In the genomic region with DNA sequence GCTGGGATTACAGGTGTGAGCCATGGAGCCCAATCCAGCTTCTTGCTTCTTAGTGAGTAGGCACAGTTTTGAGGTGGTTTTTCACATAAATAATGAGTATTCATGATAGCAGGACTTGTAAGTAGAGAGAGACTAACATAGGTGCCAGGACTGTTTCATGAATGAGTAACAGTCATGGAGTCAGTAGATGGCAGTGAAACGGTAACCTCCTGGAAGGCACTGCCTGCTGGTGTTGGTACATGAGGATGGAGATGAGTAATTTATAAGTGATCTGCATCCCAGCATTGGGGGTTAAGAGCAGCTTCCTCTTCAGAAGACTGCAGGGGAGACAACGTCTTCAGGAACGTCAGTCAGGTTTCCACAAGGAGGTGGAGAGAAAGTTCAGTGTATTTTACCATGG, we compare ENCODE assay signal across 19 cellular contexts.
A peak's percentile ranks its signal among the peaks of the same experiment; 100 is the strongest.
DNase-seq lines count a peak whose midpoint lies in the region; ATAC-seq and TF ChIP-seq lines count a peak whose summit lies in the region.
"Had no signal": no experiment of that assay in that cellular context is flagged by ENCODE, and none has a peak within 500 bp of the region (broad histone marks: within the 10 kb centered on the region; RNA-seq: fewer than 3 reads in every experiment).

No MANE protein-coding gene starts in this region.

- no peaks in the 10 kb centered on the region for H4K20me1 ChIP-seq in KMS-11 (ENCODE audit: insufficient read depth)

- H3K9ac ChIP-seq in KMS-11 = no peak overlapping the region
- H3K9ac ChIP-seq: BLaER1, SK-N-SH had no signal

- peak overlapping the region; percentile 54 to 100 (median 87) for H3K27ac Mint-ChIP-seq in CD8-positive, alpha-beta memory T cell
- H3K27ac Mint-ChIP-seq in activated T-helper 2 cell treated with anti-CD3 and anti-CD28 coated beads, Interferon-gamma antibody, Interleukin-2, Interleukin-4, amounts not matched to agents 10 μg/mL and 5 μg/mL and 100 μg/mL, durations not matched to agents 14 hours and 24 hours and 36 hours = peak overlapping the region; percentile 62
- H3K27ac Mint-ChIP-seq in naive thymus-derived CD8-positive, alpha-beta T cell = peak overlapping the region; percentile 79 to 99 (median 92)
- H3K27ac Mint-ChIP-seq: nephron had no signal

- no peaks in the 10 kb centered on the region for H3K9me3 Mint-ChIP-seq in CD8-positive, alpha-beta memory T cell
- no peaks in the 10 kb centered on the region for H3K9me3 Mint-ChIP-seq in activated T-helper 2 cell treated with anti-CD3 and anti-CD28 coated beads, Interferon-gamma antibody, Interleukin-2, Interleukin-4, amounts not matched to agents 10 μg/mL and 5 μg/mL and 100 μg/mL, durations not matched to agents 14 hours and 24 hours and 36 hours
- H3K9me3 Mint-ChIP-seq in naive thymus-derived CD8-positive, alpha-beta T cell = peaks cover 0 to 1% (median 0%) of the 10 kb centered on the region in 9 donors
- H3K9me3 Mint-ChIP-seq: nephron had no signal

- H3K36me3 Mint-ChIP-seq in CD8-positive, alpha-beta memory T cell = peaks cover 0 to 6% (median 3%) of the 10 kb centered on the region in 3 donors
- H3K36me3 Mint-ChIP-seq in activated T-helper 2 cell treated with anti-CD3 and anti-CD28 coated beads, Interferon-gamma antibody, Interleukin-2, Interleukin-4, amounts not matched to agents 10 μg/mL and 5 μg/mL and 100 μg/mL, durations not matched to agents 14 hours and 24 hours and 36 hours (ENCODE audit: low read depth) = peaks cover 41% of the 10 kb centered on the region
- peaks cover 0 to 6% (median 2%) of the 10 kb centered on the region in 3 donors for H3K36me3 Mint-ChIP-seq in naive thymus-derived CD8-positive, alpha-beta T cell

- H3K4me1 Mint-ChIP-seq in CD8-positive, alpha-beta memory T cell = peaks cover 41 to 67% (median 65%) of the 10 kb centered on the region in 3 donors
- peaks cover 49% of the 10 kb centered on the region for H3K4me1 Mint-ChIP-seq in activated T-helper 2 cell treated with anti-CD3 and anti-CD28 coated beads, Interferon-gamma antibody, Interleukin-2, Interleukin-4, amounts not matched to agents 10 μg/mL and 5 μg/mL and 100 μg/mL, durations not matched to agents 14 hours and 24 hours and 36 hours (ENCODE audit: low read depth)
- peaks cover 25 to 66% (median 57%) of the 10 kb centered on the region in 4 donors for H3K4me1 Mint-ChIP-seq in naive thymus-derived CD8-positive, alpha-beta T cell

- POLR2A ChIA-PET in CD8-positive, alpha-beta memory T cell (lab: Charles Lee) = interaction anchor here (0.6 kb wide), 1 partner anchor 21 kb away, joined by 6 read pairs; no protein-coding TSS in a partner anchor
- POLR2A ChIA-PET in naive thymus-derived CD8-positive, alpha-beta T cell (lab: Charles Lee) = interaction anchor here (0.5 kb wide), 1 partner anchor 95 kb away, joined by 4 read pairs; no protein-coding TSS in a partner anchor

- no peak for TF ChIP-seq POLR2A in adrenal gland (IDR thresholded peaks at IDR 0.05)

- CTCF ChIA-PET in CD8-positive, alpha-beta memory T cell (lab: Charles Lee) = interaction anchor here (1.5 kb wide), 1 partner anchor 75 kb away, joined by 4 read pairs; a partner anchor contains a TSS

- no peak overlapping the region for H2AFZ ChIP-seq in KMS-11 (ENCODE audit: low read depth)

- peak overlapping the region in 3 of 7 donors; percentile 30 to 75 (median 45) for H3K4me3 Mint-ChIP-seq in CD8-positive, alpha-beta memory T cell
- no peak overlapping the region for H3K4me3 Mint-ChIP-seq in activated T-helper 2 cell treated with anti-CD3 and anti-CD28 coated beads, Interferon-gamma antibody, Interleukin-2, Interleukin-4, amounts not matched to agents 10 μg/mL and 5 μg/mL and 100 μg/mL, durations not matched to agents 14 hours and 24 hours and 36 hours (ENCODE audit: low read depth)
- peak overlapping the region in 5 of 10 donors; percentile 3 to 45 (median 13) for H3K4me3 Mint-ChIP-seq in naive thymus-derived CD8-positive, alpha-beta T cell
- H3K4me3 Mint-ChIP-seq: nephron had no signal

- no peak overlapping the region for H3K4me3 ChIP-seq in CD8-positive, alpha-beta memory T cell (ENCODE audit: low read length)
- no peak overlapping the region for H3K4me3 ChIP-seq in KMS-11 (IDR thresholded peaks at IDR 0.05; ENCODE audit: insufficient read depth, low read depth, low read length)
- H3K4me3 ChIP-seq in adrenal gland = no peak overlapping the region
- H3K4me3 ChIP-seq: BLaER1 had no signal

- H3K36me3 ChIP-seq in CD8-positive, alpha-beta memory T cell (ENCODE audit: insufficient read depth, low read length) = no peaks in the 10 kb centered on the region
- H3K36me3 ChIP-seq in KMS-11 (ENCODE audit: insufficient read depth) (no peaks in the 10 kb centered on the region), adrenal gland (replicated peaks in 1 of 2) (no peaks in the 10 kb centered on the region)

- H3K27me3 Mint-ChIP-seq in CD8-positive, alpha-beta memory T cell = no peaks in the 10 kb centered on the region
- H3K27me3 Mint-ChIP-seq in activated T-helper 2 cell treated with anti-CD3 and anti-CD28 coated beads, Interferon-gamma antibody, Interleukin-2, Interleukin-4, amounts not matched to agents 10 μg/mL and 5 μg/mL and 100 μg/mL, durations not matched to agents 14 hours and 24 hours and 36 hours (ENCODE audit: low read depth) = no peaks in the 10 kb centered on the region
- no peaks in the 10 kb centered on the region for H3K27me3 Mint-ChIP-seq in naive thymus-derived CD8-positive, alpha-beta T cell

- H3K27me3 ChIP-seq in CD8-positive, alpha-beta memory T cell (ENCODE audit: insufficient read depth, low read length, poor library complexity, severe bottlenecking) = no peaks in the 10 kb centered on the region
- H3K27me3 ChIP-seq in KMS-11 (ENCODE audit: insufficient read depth, low read depth) (no peaks in the 10 kb centered on the region), adrenal gland (no peaks in the 10 kb centered on the region)
- H3K27me3 ChIP-seq: BLaER1 had no signal

- peaks cover 54% of the 10 kb centered on the region for H3K79me2 ChIP-seq in KMS-11 (ENCODE audit: insufficient read depth, low read depth)

- H3K27ac ChIP-seq in CD8-positive, alpha-beta memory T cell (ENCODE audit: low read depth, low read length) = no peak overlapping the region
- H3K27ac ChIP-seq in KMS-11 (peak overlapping the region; percentile 78; the same call in 1 of the 2 replicates), adrenal gland (no peak overlapping the region)
- H3K27ac ChIP-seq: BLaER1 had no signal

- peak overlapping the region; percentile 97 for H3K4me2 ChIP-seq in KMS-11
- H3K4me2 ChIP-seq: BLaER1, SK-N-SH had no signal

- intact Hi-C loops in activated T-helper 2 cell treated with anti-CD3 and anti-CD28 coated beads, Interferon-gamma antibody, Interleukin-2, Interleukin-4, amounts not matched to agents 10 μg/mL and 5 μg/mL and 100 μg/mL, durations not matched to agents 14 hours and 24 hours and 36 hours (cut with micrococcal nuclease) = no loop called here
- intact Hi-C loops in adrenal gland (cut with DNase I) = no loop called here

- no peak for ATAC-seq in naive thymus-derived CD8-positive, alpha-beta T cell
- ATAC-seq: left ventricle myocardium superior had no signal

- H3K9me3 ChIP-seq in CD8-positive, alpha-beta memory T cell (ENCODE audit: low read length) = no peaks in the 10 kb centered on the region
- H3K9me3 ChIP-seq in adrenal gland (replicated peaks in 1 of 3) = no peaks in the 10 kb centered on the region
- H3K9me3 ChIP-seq: BLaER1, SK-N-SH had no signal

- no peak for DNase-seq in CD8-positive, alpha-beta memory T cell
- no peak for DNase-seq in activated T-helper 2 cell treated with anti-CD3 and anti-CD28 coated beads, Interferon-gamma antibody, Interleukin-2, Interleukin-4, amounts not matched to agents 10 μg/mL and 5 μg/mL and 100 μg/mL, durations not matched to agents 14 hours and 24 hours and 36 hours (ENCODE audit: low spot score)
- no peak for DNase-seq in naive thymus-derived CD8-positive, alpha-beta T cell
- DNase-seq in NK-92 treated with Interleukin-12 subunit alpha and Interleukin-12 subunit beta, amount 100 ng/mL, for 24 hours (lab: John Stamatoyannopoulos, UW) = no peak
- no peak for DNase-seq in stimulated activated CD4-positive, alpha-beta T cell treated with anti-CD3 and anti-CD28 coated beads, Interleukin-1b, Interleukin-23, amount 100 ng/mL, for 48 hours
- no peak for DNase-seq in adrenal gland
- DNase-seq: activated CD8-positive, alpha-beta memory T cell treated with anti-CD3 and anti-CD28 coated beads, Interleukin-2, amount 50 U/mL, for 4 hours; amniotic stem cell; cerebellar nuclear complex; foreskin melanocyte; left ventricle myocardium superior; NCI-H187; NCI-H446 treated with DMSO at 0.1 percent for 48 hours; retina; SK-N-SH; stimulated activated CD4-positive, alpha-beta T cell treated with anti-CD3 and anti-CD28 coated beads, Interleukin-15, amount 100 ng/mL, for 24 hours had no signal

- no peak for TF ChIP-seq CTCF in KMS-11 (conservative IDR thresholded peaks at IDR 0.05; ENCODE audit: low read depth, low read length)
- no peak for TF ChIP-seq CTCF in adrenal gland (IDR thresholded peaks at IDR 0.05)

- 91 to 95% (median 92%) methylated on average over 3 of the region's 3 CpGs for WGBS in adrenal gland, 4 donors

- H3K4me1 ChIP-seq in CD8-positive, alpha-beta memory T cell (ENCODE audit: insufficient read depth, low read length) = peaks cover 51% of the 10 kb centered on the region
- H3K4me1 ChIP-seq in KMS-11 (ENCODE audit: low read depth, poor library complexity, severe bottlenecking) (peaks cover 55% of the 10 kb centered on the region), adrenal gland (replicated peaks in 1 of 2) (peaks cover 3 to 13% of the 10 kb centered on the region in 2 donors)
